ENCODE assay signal across 17 cellular contexts in genomic region chr18:44552706-44553105, GRCh38.
"Had no signal": no experiment of that assay in that cellular context is flagged by ENCODE, and none has a peak within 500 bp of the region (broad histone marks: within the 10 kb centered on the region; RNA-seq: fewer than 3 reads in every experiment).

No MANE protein-coding gene starts in this region.

- H3K4me1 ChIP-seq: ascending aorta, colonic mucosa, right atrium auricular region had no signal

- H3K9me3 ChIP-seq: ascending aorta, colonic mucosa, right atrium auricular region had no signal

- H3K27ac ChIP-seq: ascending aorta, colonic mucosa, right atrium auricular region had no signal

- H3K4me3 ChIP-seq: ascending aorta, colonic mucosa, lung, right atrium auricular region had no signal

- DNase-seq: activated CD4-positive, alpha-beta T cell treated with anti-CD3 and anti-CD28 coated beads for 1 hour; activated CD4-positive, alpha-beta T cell treated with anti-CD3 and anti-CD28 coated beads, Interleukin-2, amount 50 U/mL, for 4 hours; activated naive CD4-positive, alpha-beta T cell treated with anti-CD3 and anti-CD28 coated beads for 36 hours; activated naive CD8-positive, alpha-beta T cell treated with anti-CD3 and anti-CD28 coated beads, Interleukin-2, amount 50 U/mL, for 24 hours; activated T-cell treated with anti-CD3 and anti-CD28 coated beads, Interleukin-2, amount 50 U/mL, for 1 hour; colonic mucosa; foreskin fibroblast; hippocampal formation; left colon; stimulated activated CD4-positive, alpha-beta T cell treated with anti-CD3 and anti-CD28 coated beads, Interleukin-4, amount 100 ng/mL, for 24 hours; stimulated activated naive CD4-positive, alpha-beta T cell; T-cell; T1000; trophoblast cell had no signal

- H3K36me3 ChIP-seq: ascending aorta, colonic mucosa, right atrium auricular region had no signal

- H3K27me3 ChIP-seq: ascending aorta, colonic mucosa, right atrium auricular region had no signal
